In genomic region chr18:9612989-9613388, GRCh38 we compare ENCODE assay signal across 1 cellular context.
TF ChIP-seq lines count a peak whose summit lies in the region.

No MANE protein-coding gene starts in this region.

TF ChIP-seq in GM23338, 12 proteins besides CTCF, POLR2A, EP300 and RAD21 (continued from another document):
- TF ChIP-seq, protein P1, sequence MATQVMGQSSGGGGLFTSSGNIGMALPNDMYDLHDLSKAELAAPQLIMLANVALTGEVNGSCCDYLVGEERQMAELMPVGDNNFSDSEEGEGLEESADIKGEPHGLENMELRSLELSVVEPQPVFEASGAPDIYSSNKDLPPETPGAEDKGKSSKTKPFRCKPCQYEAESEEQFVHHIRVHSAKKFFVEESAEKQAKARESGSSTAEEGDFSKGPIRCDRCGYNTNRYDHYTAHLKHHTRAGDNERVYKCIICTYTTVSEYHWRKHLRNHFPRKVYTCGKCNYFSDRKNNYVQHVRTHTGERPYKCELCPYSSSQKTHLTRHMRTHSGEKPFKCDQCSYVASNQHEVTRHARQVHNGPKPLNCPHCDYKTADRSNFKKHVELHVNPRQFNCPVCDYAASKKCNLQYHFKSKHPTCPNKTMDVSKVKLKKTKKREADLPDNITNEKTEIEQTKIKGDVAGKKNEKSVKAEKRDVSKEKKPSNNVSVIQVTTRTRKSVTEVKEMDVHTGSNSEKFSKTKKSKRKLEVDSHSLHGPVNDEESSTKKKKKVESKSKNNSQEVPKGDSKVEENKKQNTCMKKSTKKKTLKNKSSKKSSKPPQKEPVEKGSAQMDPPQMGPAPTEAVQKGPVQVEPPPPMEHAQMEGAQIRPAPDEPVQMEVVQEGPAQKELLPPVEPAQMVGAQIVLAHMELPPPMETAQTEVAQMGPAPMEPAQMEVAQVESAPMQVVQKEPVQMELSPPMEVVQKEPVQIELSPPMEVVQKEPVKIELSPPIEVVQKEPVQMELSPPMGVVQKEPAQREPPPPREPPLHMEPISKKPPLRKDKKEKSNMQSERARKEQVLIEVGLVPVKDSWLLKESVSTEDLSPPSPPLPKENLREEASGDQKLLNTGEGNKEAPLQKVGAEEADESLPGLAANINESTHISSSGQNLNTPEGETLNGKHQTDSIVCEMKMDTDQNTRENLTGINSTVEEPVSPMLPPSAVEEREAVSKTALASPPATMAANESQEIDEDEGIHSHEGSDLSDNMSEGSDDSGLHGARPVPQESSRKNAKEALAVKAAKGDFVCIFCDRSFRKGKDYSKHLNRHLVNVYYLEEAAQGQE (IDR thresholded peaks at IDR 0.05; ENCODE audit: unreplicated experiment): no peak
